ENCODE assay signal across 1 cellular context in genomic region chr21:14384453-14384852, GRCh38.
TF ChIP-seq lines count a peak whose summit lies in the region.

No MANE protein-coding gene starts in this region.

TF ChIP-seq in HepG2, 621 proteins besides CTCF, POLR2A, EP300 and RAD21:
- TF ChIP-seq ZNF12 (CRISPR knock-in tag; IDR thresholded peaks at IDR 0.05) (no peak), ZNF292 (CRISPR knock-in tag; IDR thresholded peaks at IDR 0.05; ENCODE audit: borderline replicate concordance, low read depth) (no peak), CHD2 (IDR thresholded peaks at IDR 0.05; ENCODE audit: low read depth, low read length) (no peak), DNMT3B (CRISPR knock-in tag; conservative IDR thresholded peaks at IDR 0.05) (no peak), ZNF556 (CRISPR knock-in tag; IDR thresholded peaks at IDR 0.05; ENCODE audit: borderline replicate concordance) (no peak), MXI1 (IDR thresholded peaks at IDR 0.05; ENCODE audit: borderline replicate concordance, low read depth, low read length) (no peak), RBFOX2 (IDR thresholded peaks at IDR 0.05; ENCODE audit: low read depth, low read length) (no peak)
